In genomic region chr6:9250852-9251251, GRCh38 we compare ENCODE assay signal across 9 cellular contexts.
DNase-seq lines count a peak whose midpoint lies in the region; ATAC-seq, FAIRE-seq and TF ChIP-seq lines count a peak whose summit lies in the region.
"Had no signal": no experiment of that assay in that cellular context is flagged by ENCODE, and none has a peak within 500 bp of the region (broad histone marks: within the 10 kb centered on the region; RNA-seq: fewer than 3 reads in every experiment).

No MANE protein-coding gene starts in this region.

- no peak overlapping the region for H3K27ac Mint-ChIP-seq in CD8-positive, alpha-beta T cell

- H3K9me3 Mint-ChIP-seq in CD8-positive, alpha-beta T cell, result no peaks in the 10 kb centered on the region

- no peak overlapping the region for H3K4me2 ChIP-seq in endothelial cell of umbilical vein (ENCODE audit: insufficient read depth, low read length)
- no peak overlapping the region for H3K4me2 ChIP-seq in osteoblast (ENCODE audit: insufficient read depth, low read length)
- H3K4me2 ChIP-seq: BLaER1 treated with 17β-estradiol and CSF1 and Interleukin-3, amounts not matched to agents 10 nM and 100 nM had no signal

- no peaks in the 10 kb centered on the region for H3K4me1 Mint-ChIP-seq in CD8-positive, alpha-beta T cell (ENCODE audit: low read depth)

- no peaks in the 10 kb centered on the region for H3K36me3 ChIP-seq in endothelial cell of umbilical vein (ENCODE audit: control insufficient read depth in 2 of 2, extremely low read depth in 1 of 2, insufficient read depth in 2 of 2, low read length in 2 of 2)
- no peaks in the 10 kb centered on the region for H3K36me3 ChIP-seq in CD8-positive, alpha-beta T cell (ENCODE audit: insufficient read depth, low read length)
- H3K36me3 ChIP-seq in osteoblast (ENCODE audit: insufficient read depth, low read length), result no peaks in the 10 kb centered on the region
- H3K36me3 ChIP-seq: BLaER1 treated with 17β-estradiol and CSF1 and Interleukin-3, amounts not matched to agents 10 nM and 100 nM had no signal

- H3K27me3 ChIP-seq in endothelial cell of umbilical vein (ENCODE audit: control insufficient read depth in 2 of 2, insufficient read depth in 2 of 2, low read length in 2 of 2) (no peaks in the 10 kb centered on the region), osteoblast (ENCODE audit: insufficient read depth, low read length) (no peaks in the 10 kb centered on the region)
- no peaks in the 10 kb centered on the region for H3K27me3 ChIP-seq in CD8-positive, alpha-beta T cell (ENCODE audit: insufficient read depth, low read length)
- H3K27me3 ChIP-seq: BLaER1 treated with 17β-estradiol and CSF1 and Interleukin-3, amounts not matched to agents 10 nM and 100 nM had no signal

- no peaks in the 10 kb centered on the region for H3K36me3 Mint-ChIP-seq in CD8-positive, alpha-beta T cell

- no peak overlapping the region for H3K4me3 Mint-ChIP-seq in CD8-positive, alpha-beta T cell

- BruUV-seq in endothelial cell of umbilical vein (replicated peaks; lab: Mats Ljungman, UMichigan), result no TSS peak

- DNase-seq in SIG-M5 treated with dmso at 0.1 percent for 504 hours (lab: John Stamatoyannopoulos, UW; ENCODE audit: unreplicated experiment), result peak; percentile 3
- DNase-seq in SIG-M5 (lab: John Stamatoyannopoulos, UW), result no peak
- DNase-seq in NCI-H774 (lab: John Stamatoyannopoulos, UW), result peak; percentile 63
- DNase-seq in endothelial cell of umbilical vein (ENCODE audit: low read depth, low spot score), result peak; percentile 52
- peak; percentile 15 for DNase-seq in non-pigmented ciliary epithelial cell (ENCODE audit: low read depth)
- DNase-seq in CD8-positive, alpha-beta T cell, result no peak
- DNase-seq in osteoblast (ENCODE audit: insufficient read length, low spot score, missing footprints), result no peak

- POLR2A ChIA-PET in endothelial cell of umbilical vein (lab: Charles Lee), result no interaction called here
- POLR2A ChIA-PET in CD8-positive, alpha-beta T cell (lab: Charles Lee), result no interaction called here

- TF ChIP-seq POLR2A in endothelial cell of umbilical vein (IDR thresholded peaks at IDR 0.05; ENCODE audit: low read depth, low read length), result no peak

- H3K27me3 Mint-ChIP-seq in CD8-positive, alpha-beta T cell (ENCODE audit: low read depth), result no peaks in the 10 kb centered on the region

- H3K4me1 ChIP-seq in endothelial cell of umbilical vein (ENCODE audit: control insufficient read depth, extremely low read depth, insufficient read depth, low read length), result no peaks in the 10 kb centered on the region
- H3K4me1 ChIP-seq in CD8-positive, alpha-beta T cell (ENCODE audit: insufficient read depth, low read length), result no peaks in the 10 kb centered on the region
- no peaks in the 10 kb centered on the region for H3K4me1 ChIP-seq in osteoblast (ENCODE audit: insufficient read depth, low read length)
- H3K4me1 ChIP-seq: BLaER1 treated with 17β-estradiol and CSF1 and Interleukin-3, amounts not matched to agents 10 nM and 100 nM had no signal

- no peak for ATAC-seq in CD8-positive, alpha-beta T cell
- ATAC-seq in GM21825 (IDR thresholded peaks at IDR 0.05; ENCODE audit: unreplicated experiment), result no peak

- peak; percentile 32 to 41 for TF ChIP-seq CTCF in endothelial cell of umbilical vein (IDR thresholded peaks at IDR 0.05; ENCODE audit: extremely low read depth in 1 of 2, insufficient read depth in 1 of 2, low read depth in 1 of 2, low read length in 2 of 2)
- no peak for TF ChIP-seq CTCF in CD8-positive, alpha-beta T cell (IDR thresholded peaks at IDR 0.05)
- TF ChIP-seq CTCF in osteoblast (IDR thresholded peaks at IDR 0.05; ENCODE audit: extremely low read depth, low read depth, low read length), result no peak

- H3K9me1 ChIP-seq in endothelial cell of umbilical vein (replicated peaks; ENCODE audit: control insufficient read depth, extremely low read depth, insufficient read depth, low read length), result no peaks in the 10 kb centered on the region

- FAIRE-seq in endothelial cell of umbilical vein (lab: Jason Lieb, UNC), result no peak

- H3K79me2 ChIP-seq in endothelial cell of umbilical vein (ENCODE audit: control insufficient read depth, insufficient read depth, low read length) (no peaks in the 10 kb centered on the region), osteoblast (ENCODE audit: insufficient read depth, low read length) (no peaks in the 10 kb centered on the region)

- H3K27ac ChIP-seq in endothelial cell of umbilical vein (ENCODE audit: insufficient read depth, low read depth, low read length), result no peak overlapping the region
- no peak overlapping the region for H3K27ac ChIP-seq in CD8-positive, alpha-beta T cell (ENCODE audit: low read depth, low read length)
- H3K27ac ChIP-seq in osteoblast (ENCODE audit: low read depth, low read length), result no peak overlapping the region
- H3K27ac ChIP-seq: BLaER1 treated with 17β-estradiol and CSF1 and Interleukin-3, amounts not matched to agents 10 nM and 100 nM had no signal

- H3K9me3 ChIP-seq in endothelial cell of umbilical vein (replicated peaks; ENCODE audit: control insufficient read depth, insufficient read depth, low read length) (no peaks in the 10 kb centered on the region), osteoblast (ENCODE audit: low read depth, low read length) (no peaks in the 10 kb centered on the region)
- H3K9me3 ChIP-seq in CD8-positive, alpha-beta T cell (ENCODE audit: low read length), result no peaks in the 10 kb centered on the region
- H3K9me3 ChIP-seq: BLaER1 treated with 17β-estradiol and CSF1 and Interleukin-3, amounts not matched to agents 10 nM and 100 nM had no signal

- intact Hi-C loops in endothelial cell of umbilical vein (cut with micrococcal nuclease), result loop anchor here (1.0 to 10.0 kb wide), 3 partner anchors 266 to 1178 kb away; no protein-coding TSS in a partner anchor
- intact Hi-C loops in CD8-positive, alpha-beta T cell (cut with DNase I, micrococcal nuclease), result no loop called here

- H2AFZ ChIP-seq in endothelial cell of umbilical vein (ENCODE audit: low read depth, low read length) (no peak overlapping the region), osteoblast (ENCODE audit: low read length) (no peak overlapping the region)

- H3K4me3 ChIP-seq in endothelial cell of umbilical vein (replicated peaks in 1 of 3; ENCODE audit: insufficient read depth in 1 of 3, low read depth in 1 of 3, low read length in 3 of 3), result no peak overlapping the region
- no peak overlapping the region for H3K4me3 ChIP-seq in CD8-positive, alpha-beta T cell (ENCODE audit: low read depth, low read length)
- no peak overlapping the region for H3K4me3 ChIP-seq in osteoblast (ENCODE audit: insufficient read depth, low read length)
- H3K4me3 ChIP-seq: BLaER1 treated with 17β-estradiol and CSF1 and Interleukin-3, amounts not matched to agents 10 nM and 100 nM had no signal

- no peak overlapping the region for H3K9ac ChIP-seq in endothelial cell of umbilical vein (replicated peaks; ENCODE audit: extremely low read depth, insufficient read depth, low read length)
- H3K9ac ChIP-seq: BLaER1 treated with 17β-estradiol and CSF1 and Interleukin-3, amounts not matched to agents 10 nM and 100 nM had no signal

- H4K20me1 ChIP-seq in endothelial cell of umbilical vein (replicated peaks; ENCODE audit: control insufficient read depth, extremely low read depth, insufficient read depth, low read length) (no peaks in the 10 kb centered on the region), osteoblast (ENCODE audit: insufficient read depth, low read length) (no peaks in the 10 kb centered on the region)
- H4K20me1 ChIP-seq: BLaER1 treated with 17β-estradiol and CSF1 and Interleukin-3, amounts not matched to agents 10 nM and 100 nM had no signal

- CTCF ChIA-PET in endothelial cell of umbilical vein (lab: Charles Lee), result interaction anchor here (1.0 to 3.3 kb wide), 5 partner anchors 14 to 1179 kb away, joined by 3 to 28 read pairs (median 5); no protein-coding TSS in a partner anchor
- CTCF ChIA-PET in CD8-positive, alpha-beta T cell (lab: Charles Lee), result no interaction called here

- dilution Hi-C loops in endothelial cell of umbilical vein (cut with MboI; ENCODE audit: extremely low pct_ligation_motif_present, low sequenced_read_pairs), result no loop called here

TF ChIP-seq in endothelial cell of umbilical vein, 7 proteins besides CTCF, POLR2A, EP300 and RAD21:
- TF ChIP-seq GATA2 (IDR thresholded peaks at IDR 0.05; ENCODE audit: insufficient read depth, insufficient read length, low read depth, low read length) (no peak), POLR2AphosphoS5 (IDR thresholded peaks at IDR 0.05; ENCODE audit: insufficient read depth, low read depth, low read length) (no peak), EZH2 (IDR thresholded peaks at IDR 0.05; ENCODE audit: borderline replicate concordance, low read depth, low read length, severe bottlenecking) (no peak), JUN (IDR thresholded peaks at IDR 0.05; ENCODE audit: borderline replicate concordance, insufficient read depth, insufficient read length, low read depth) (no peak), FOS (IDR thresholded peaks at IDR 0.05; ENCODE audit: borderline replicate concordance, insufficient read depth, low read length) (no peak), MYC (IDR thresholded peaks at IDR 0.05; ENCODE audit: low read depth, low read length) (no peak)
- TF ChIP-seq, protein P1, sequence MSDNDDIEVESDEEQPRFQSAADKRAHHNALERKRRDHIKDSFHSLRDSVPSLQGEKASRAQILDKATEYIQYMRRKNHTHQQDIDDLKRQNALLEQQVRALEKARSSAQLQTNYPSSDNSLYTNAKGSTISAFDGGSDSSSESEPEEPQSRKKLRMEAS (IDR thresholded peaks at IDR 0.05; ENCODE audit: insufficient read depth, insufficient read length), result no peak

Comparison
In these comparisons a context has a peak if more than half of its experiments do, and no peak if none do; other contexts are left out.
1. DNase-seq: peak in SIG-M5 treated with dmso at 0.1 percent for 504 hours (single experiment), NCI-H774 (single experiment), endothelial cell of umbilical vein (single experiment) and non-pigmented ciliary epithelial cell (single experiment); none in SIG-M5 (single experiment), CD8-positive, alpha-beta T cell (0 of 7) and osteoblast (single experiment).
2. CTCF ChIP-seq: peak in endothelial cell of umbilical vein (2 of 2); none in CD8-positive, alpha-beta T cell (single experiment) and osteoblast (single experiment).